16 cellular contexts compared by ENCODE assay signal in genomic region chr12:32561931-32562341, GRCh38.
A peak's percentile ranks its signal among the peaks of the same experiment; 100 is the strongest.
DNase-seq lines count a peak whose midpoint lies in the region; ATAC-seq and TF ChIP-seq lines count a peak whose summit lies in the region.
"Had no signal": no experiment of that assay in that cellular context is flagged by ENCODE, and none has a peak within 500 bp of the region (broad histone marks: within the 10 kb centered on the region; RNA-seq: fewer than 3 reads in every experiment).

No MANE protein-coding gene starts in this region.

- H2BK15ac ChIP-seq in IMR-90 (ENCODE audit: low read depth, low read length) = 0 out of 3 replicates have a peak overlapping the region, but pooled peaks have one; percentile 53

- H3K23ac ChIP-seq in IMR-90 (ENCODE audit: low read depth, low read length) = peak overlapping the region; percentile 59; the same call in 1 of the 2 replicates

- H2BK5ac ChIP-seq in IMR-90 (ENCODE audit: low read depth, low read length, poor library complexity, severe bottlenecking) = no peak overlapping the region

- H4K20me1 ChIP-seq in IMR-90 (ENCODE audit: insufficient read depth, low read length) = peaks cover 21% of the 10 kb centered on the region; the same call in 1 of the 2 replicates

- no peak for TF ChIP-seq POLR2A in IMR-90 (IDR thresholded peaks at IDR 0.05; ENCODE audit: low read depth, low read length)

- peaks cover 15% of the 10 kb centered on the region for H3K4me1 ChIP-seq in IMR-90 (ENCODE audit: control insufficient read depth, insufficient read depth, low read length)
- H3K4me1 ChIP-seq in lung (ENCODE audit: control insufficient read depth in 2 of 2, insufficient read depth in 2 of 2, low read length in 2 of 2) = peaks cover 3 to 25% of the 10 kb centered on the region in 2 donors
- peaks cover 8 to 47% (median 32%) of the 10 kb centered on the region in 5 donors for H3K4me1 ChIP-seq in subcutaneous abdominal adipose tissue (ENCODE audit: control insufficient read depth in 5 of 5, insufficient read depth in 5 of 5, low read length in 5 of 5)

- H2BK120ac ChIP-seq in IMR-90 (ENCODE audit: low read depth, low read length) = no peak overlapping the region

- H3K79me1 ChIP-seq in IMR-90 (ENCODE audit: low read depth in 1 of 2, low read length in 2 of 2) = peaks cover 20 to 46% of the 10 kb centered on the region in 2 experiments

- no peaks in the 10 kb centered on the region for H3K4me1 Mint-ChIP-seq in activated naive CD4-positive, alpha-beta T cell treated with anti-CD3 and anti-CD28 coated beads for 36 hours (ENCODE audit: low read depth)
- H3K4me1 Mint-ChIP-seq: activated naive CD8-positive, alpha-beta T cell treated with anti-CD3 and anti-CD28 coated beads, Interleukin-2, amount 10 ng/mL, durations not matched to agents 7 days and 5 days had no signal

- H3K36me3 Mint-ChIP-seq in activated naive CD4-positive, alpha-beta T cell treated with anti-CD3 and anti-CD28 coated beads for 36 hours (ENCODE audit: low read depth) = no peaks in the 10 kb centered on the region

- peak overlapping the region; percentile 78; the same call in 1 of the 2 replicates for H2AK5ac ChIP-seq in IMR-90 (ENCODE audit: low read depth, low read length)

- H3K27ac Mint-ChIP-seq in activated naive CD4-positive, alpha-beta T cell treated with anti-CD3 and anti-CD28 coated beads for 36 hours = no peak overlapping the region
- H3K27ac Mint-ChIP-seq: activated naive CD8-positive, alpha-beta T cell treated with anti-CD3 and anti-CD28 coated beads, Interleukin-2, amount 10 ng/mL, durations not matched to agents 7 days and 5 days had no signal

- no peaks in the 10 kb centered on the region for H3K27me3 Mint-ChIP-seq in activated naive CD4-positive, alpha-beta T cell treated with anti-CD3 and anti-CD28 coated beads for 36 hours (ENCODE audit: low read depth)
- H3K27me3 Mint-ChIP-seq: activated naive CD8-positive, alpha-beta T cell treated with anti-CD3 and anti-CD28 coated beads, Interleukin-2, amount 10 ng/mL, durations not matched to agents 7 days and 5 days had no signal

- peak overlapping the region; percentile 48; the same call in 1 of the 2 replicates for H4K91ac ChIP-seq in IMR-90 (ENCODE audit: insufficient read depth, low read depth, low read length)

- H3K18ac ChIP-seq in IMR-90 (ENCODE audit: low read depth, low read length) = no peak overlapping the region

- in situ Hi-C loops in IMR-90 (cut with MboI; ENCODE audit: low sequenced_read_pairs) = no loop called here

- no peak overlapping the region for H3K4me3 Mint-ChIP-seq in activated naive CD4-positive, alpha-beta T cell treated with anti-CD3 and anti-CD28 coated beads for 36 hours
- H3K4me3 Mint-ChIP-seq: activated naive CD8-positive, alpha-beta T cell treated with anti-CD3 and anti-CD28 coated beads, Interleukin-2, amount 10 ng/mL, durations not matched to agents 7 days and 5 days had no signal

- no peak overlapping the region for H2AK9ac ChIP-seq in IMR-90 (replicated peaks; ENCODE audit: low read depth, low read length, poor library complexity)

- H3K27ac ChIP-seq in IMR-90 (ENCODE audit: insufficient read depth, low read length) (no peak overlapping the region), dorsolateral prefrontal cortex (peak overlapping the region in 55 of 59 donors; percentile 19 to 91 (median 70)), lung (ENCODE audit: low read depth in 1 of 2, low read length in 1 of 2) (peak overlapping the region; percentile 59 to 68), subcutaneous abdominal adipose tissue (ENCODE audit: low read depth, low read length) (peak overlapping the region; percentile 52)
- H3K27ac ChIP-seq: SK-N-MC had no signal

- BruUV-seq in IMR-90 (replicated peaks; lab: Mats Ljungman, UMichigan) = no TSS peak

- H4K5ac ChIP-seq in IMR-90 (ENCODE audit: low read depth, low read length) = no peak overlapping the region

- H3K27me3 ChIP-seq in IMR-90 (ENCODE audit: control insufficient read depth, insufficient read depth, low read length) (no peaks in the 10 kb centered on the region), dorsolateral prefrontal cortex (no peaks in the 10 kb centered on the region), lung (ENCODE audit: control insufficient read depth, insufficient read depth) (no peaks in the 10 kb centered on the region), subcutaneous abdominal adipose tissue (ENCODE audit: control insufficient read depth in 5 of 5, insufficient read depth in 4 of 5, low read length in 5 of 5) (no peaks in the 10 kb centered on the region)
- H3K27me3 ChIP-seq: right lobe of liver had no signal

- H2AFZ ChIP-seq in IMR-90 (replicated peaks; ENCODE audit: low read length, poor library complexity) = no peak overlapping the region

- no peak overlapping the region for H2BK20ac ChIP-seq in IMR-90 (ENCODE audit: low read depth, low read length)

- H3K9me1 ChIP-seq in IMR-90 (ENCODE audit: insufficient read depth, low read length) = peaks cover 21% of the 10 kb centered on the region

- H3K4me3 ChIP-seq in IMR-90 (ENCODE audit: insufficient read depth, low read depth, low read length) (no peak overlapping the region), dorsolateral prefrontal cortex (peak overlapping the region in 3 of 59 donors; percentile 12 to 28 (median 14)), lung (no peak overlapping the region), subcutaneous abdominal adipose tissue (ENCODE audit: low read depth in 1 of 5, low read length in 5 of 5) (no peak overlapping the region)
- H3K4me3 ChIP-seq: right lobe of liver, SK-N-MC had no signal

- no peaks in the 10 kb centered on the region for H3K9me3 Mint-ChIP-seq in activated naive CD4-positive, alpha-beta T cell treated with anti-CD3 and anti-CD28 coated beads for 36 hours

- H3K36me3 ChIP-seq in IMR-90 (ENCODE audit: control insufficient read depth, insufficient read depth, low read length) (peaks cover 6% of the 10 kb centered on the region), lung (ENCODE audit: control insufficient read depth in 2 of 2, insufficient read depth in 2 of 2, low read length in 2 of 2) (peaks cover 3 to 4% of the 10 kb centered on the region in 2 donors), subcutaneous abdominal adipose tissue (ENCODE audit: control insufficient read depth in 5 of 5, insufficient read depth in 5 of 5, low read length in 5 of 5) (peaks cover 4 to 16% (median 12%) of the 10 kb centered on the region in 5 donors)

- dilution Hi-C loops in IMR-90 (cut with HindIII; ENCODE audit: low sequenced_read_pairs, unreplicated experiment) = no loop called here

- no peak for TF ChIP-seq CTCF in IMR-90 (conservative IDR thresholded peaks at IDR 0.05; ENCODE audit: low read depth, low read length)
- TF ChIP-seq CTCF in dorsolateral prefrontal cortex (IDR thresholded peaks at IDR 0.05 in 54 of 56, conservative IDR thresholded peaks at IDR 0.05 in 2 of 56; ENCODE audit: low read depth in 1 of 56, partially characterized antibody in 56 of 56) = no peak
- TF ChIP-seq CTCF in lung (IDR thresholded peaks at IDR 0.05; ENCODE audit: control extremely low read depth, extremely low read depth) = no peak

- H3K4ac ChIP-seq in IMR-90 (ENCODE audit: low read depth, low read length) = no peak overlapping the region; the same call in 1 of the 2 replicates

- WGBS in IMR-90 (ENCODE audit: extremely low coverage in 2 of 2, insufficient read length in 1 of 2), 2 experiments = 90% methylated on average over 2 of the region's 11 CpGs; no CpG with 5 or more reads in 1 of the 2 experiments
- WGBS in lung, 2 donors = 72 to 80% methylated on average over 11 of the region's 11 CpGs

- intact Hi-C loops in IMR-90 (cut with micrococcal nuclease) = no loop called here
- intact Hi-C loops in dorsolateral prefrontal cortex (cut with DNase I) = no loop called here
- intact Hi-C loops in activated naive CD4-positive, alpha-beta T cell treated with anti-CD3 and anti-CD28 coated beads for 36 hours (cut with micrococcal nuclease) = no loop called here

- CTCF ChIA-PET in IMR-90 (lab: Yijun Ruan, JAX) = interaction anchor here (0.6 kb wide), 1 partner anchor 104 kb away, joined by 3 read pairs; no protein-coding TSS in a partner anchor
- CTCF ChIA-PET in activated naive CD4-positive, alpha-beta T cell treated with anti-CD3 and anti-CD28 coated beads for 36 hours (lab: Charles Lee) = no interaction called here

- no peak overlapping the region for H4K8ac ChIP-seq in IMR-90 (ENCODE audit: low read depth in 2 of 2, low read length in 2 of 2)

- no peak overlapping the region for H3K4me2 ChIP-seq in IMR-90 (ENCODE audit: low read depth, low read length)

- DNase-seq in IMR-90 (no peak), dorsolateral prefrontal cortex (no peak), lung (ENCODE audit: low spot score) (no peak), NCI-H1092 treated with DMSO at 0.1 percent for 48 hours (lab: John Stamatoyannopoulos, UW) (no peak)
- DNase-seq in activated naive CD4-positive, alpha-beta T cell treated with anti-CD3 and anti-CD28 coated beads for 36 hours = no peak
- DNase-seq: activated CD4-positive, alpha-beta T cell treated with anti-CD3 and anti-CD28 coated beads, Interleukin-2, amount 50 U/mL, for 4 hours; activated naive CD8-positive, alpha-beta T cell treated with anti-CD3 and anti-CD28 coated beads, Interleukin-2, amount 10 ng/mL, durations not matched to agents 7 days and 5 days; DMS79 treated with DMSO at 0.1 percent for 48 hours; Kasumi-1; kidney glomerular epithelial cell; NCI-H446 treated with DMSO at 0.1 percent for 48 hours; right lobe of liver had no signal

- H3K9ac ChIP-seq in IMR-90 (ENCODE audit: low read depth, low read length) (no peak overlapping the region), subcutaneous abdominal adipose tissue (ENCODE audit: low read length in 5 of 5) (peak overlapping the region in 3 of 5 donors; percentile 4 to 53 (median 52))

- POLR2A ChIA-PET in IMR-90 (lab: Charles Lee; ENCODE audit: unreplicated experiment) = no interaction called here

- no peak overlapping the region for H3K56ac ChIP-seq in IMR-90 (ENCODE audit: extremely low read depth, insufficient read depth, low read length)

- H3K14ac ChIP-seq in IMR-90 (replicated peaks; ENCODE audit: low read depth, low read length) = peak overlapping the region; percentile 68

- TF ChIP-seq RAD21 in IMR-90 (IDR thresholded peaks at IDR 0.05; ENCODE audit: low read length) = no peak

- no peak for ATAC-seq in IMR-90 (ENCODE audit: low read depth)
- ATAC-seq in lung (ENCODE audit: insufficient read depth, low FRiP score) = no peak
- no peak for ATAC-seq in GM21825 (IDR thresholded peaks at IDR 0.05; ENCODE audit: unreplicated experiment)
- ATAC-seq in HG02981 (IDR thresholded peaks at IDR 0.05; ENCODE audit: unreplicated experiment) = no peak

- H3K9me3 ChIP-seq in IMR-90 (ENCODE audit: control insufficient read depth, insufficient read depth, low read length) (no peaks in the 10 kb centered on the region), lung (ENCODE audit: control insufficient read depth in 2 of 2, insufficient read depth in 1 of 2, low read length in 1 of 2) (no peaks in the 10 kb centered on the region), subcutaneous abdominal adipose tissue (ENCODE audit: control insufficient read depth in 5 of 5, low read length in 5 of 5) (no peaks in the 10 kb centered on the region)
- H3K9me3 ChIP-seq: right lobe of liver had no signal

TF ChIP-seq in IMR-90, 13 proteins besides CTCF, POLR2A, EP300 and RAD21 (continues in another document):
- TF ChIP-seq NFE2L2 (IDR thresholded peaks at IDR 0.05; ENCODE audit: low read depth, low read length) (no peak), FOS (IDR thresholded peaks at IDR 0.05; ENCODE audit: low read depth, low read length) (no peak), RFX5 (IDR thresholded peaks at IDR 0.05; ENCODE audit: low read depth, low read length) (no peak)
